9 cellular contexts compared by ENCODE assay signal in the genomic region with DNA sequence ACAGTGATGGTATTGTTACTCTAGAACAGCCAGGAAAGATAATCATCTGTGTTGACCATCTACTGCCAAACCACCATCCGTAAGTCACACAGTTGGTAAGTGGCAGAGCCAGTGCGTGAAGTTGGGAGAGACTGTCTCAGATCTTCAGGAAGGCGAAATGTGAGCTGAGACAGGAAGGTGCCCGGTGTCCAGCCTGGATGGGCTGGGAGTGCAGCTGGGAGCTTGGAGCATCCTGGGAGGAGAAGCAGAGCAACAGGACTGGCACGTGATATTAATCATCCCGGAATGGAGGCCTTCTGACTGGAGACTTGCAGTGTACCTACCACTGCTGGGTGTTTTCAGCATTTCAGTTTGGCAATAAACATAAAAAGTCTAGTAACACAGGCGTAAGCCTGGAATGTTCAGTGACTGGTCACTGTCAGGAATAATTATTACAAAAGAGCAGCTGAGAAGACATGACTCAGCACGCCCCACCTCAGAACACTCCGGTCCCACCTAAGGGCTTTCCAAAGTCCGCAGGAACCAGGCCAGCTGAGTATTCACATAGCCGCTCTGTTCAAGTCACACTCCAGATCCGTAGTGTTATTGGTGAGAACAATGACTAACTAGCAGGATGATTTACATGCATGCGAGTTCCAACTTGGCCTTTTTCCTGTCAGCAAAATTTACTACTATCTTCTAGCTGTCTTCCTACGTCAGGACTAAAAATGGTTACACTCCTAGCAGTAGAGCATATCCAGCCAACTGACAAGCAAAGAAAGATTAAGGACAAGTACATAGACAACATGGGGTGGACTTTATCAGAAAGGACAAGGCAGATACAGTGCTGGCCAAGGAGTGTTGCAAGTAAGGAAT. TPM values are rescaled to one million over a fixed set of nuclear protein-coding genes. Genes with fewer than 3 reads are reported as not detected.
DNase-seq lines count a peak whose midpoint lies in the region; ATAC-seq and TF ChIP-seq lines count a peak whose summit lies in the region.
"Had no signal": no experiment of that assay in that cellular context is flagged by ENCODE, and none has a peak within 500 bp of the region (broad histone marks: within the 10 kb centered on the region; RNA-seq: fewer than 3 reads in every experiment).

No MANE protein-coding gene starts in this region.

- TF ChIP-seq POLR2A in breast epithelium (IDR thresholded peaks at IDR 0.05) (peak; percentile 10), lower leg skin (IDR thresholded peaks at IDR 0.05) (no peak), transverse colon (IDR thresholded peaks at IDR 0.05) (peak; percentile 45)

- TF ChIP-seq CTCF in breast epithelium (IDR thresholded peaks at IDR 0.05) (peak in 1 of 3 donors; percentile 51), lower leg skin (IDR thresholded peaks at IDR 0.05) (no peak), transverse colon (IDR thresholded peaks at IDR 0.05) (peak in 1 of 5 experiments; percentile 30)

- ATAC-seq in HG03045 (IDR thresholded peaks at IDR 0.05; ENCODE audit: unreplicated experiment) (no peak), HG02970 (IDR thresholded peaks at IDR 0.05; ENCODE audit: low FRiP score, unreplicated experiment) (no peak), HG03442 (IDR thresholded peaks at IDR 0.05; ENCODE audit: unreplicated experiment) (no peak)

- in situ Hi-C loops in transverse colon (cut with MboI; ENCODE audit: low pct_ligation_motif_present in 1 of 4, low pct_unique_long_range_greater_than_20kb in 1 of 4, low sequenced_read_pairs in 3 of 4) = no loop called here

- peaks cover 0 to 5% of the 10 kb centered on the region in 2 donors for H3K4me1 ChIP-seq in breast epithelium
- peaks cover 12 to 41% (median 19%) of the 10 kb centered on the region in 4 donors for H3K4me1 ChIP-seq in transverse colon

- H3K27ac ChIP-seq in breast epithelium = peak overlapping the region; percentile 93 to 97
- peak overlapping the region; percentile 85 to 90 (median 88) for H3K27ac ChIP-seq in transverse colon

- H3K9me3 ChIP-seq in breast epithelium (peaks cover 0 to 13% of the 10 kb centered on the region in 2 donors), transverse colon (peaks cover 0 to 8% of the 10 kb centered on the region in 2 donors)

- WGBS in lower leg skin, 2 donors = 18 to 27% methylated on average over 14 of the region's 14 CpGs
- WGBS in transverse colon (ENCODE audit: low coverage in 1 of 2), 2 donors = 34 to 36% methylated on average over 5 to 14 of the region's 14 CpGs

- no peaks in the 10 kb centered on the region for H3K27me3 ChIP-seq in breast epithelium
- H3K27me3 ChIP-seq in transverse colon = no peaks in the 10 kb centered on the region
- H3K27me3 ChIP-seq: BLaER1 treated with 17β-estradiol and CSF1 and Interleukin-3, amounts not matched to agents 10 nM and 100 nM had no signal

- DNase-seq in NCI-H2196 (lab: John Stamatoyannopoulos, UW; ENCODE audit: unreplicated experiment) (peak; percentile 12), NCI-H2196 treated with DMSO at 0.1 percent for 48 hours (lab: John Stamatoyannopoulos, UW; ENCODE audit: unreplicated experiment) (no peak), breast epithelium (ENCODE audit: low spot score in 2 of 2) (peak; percentile 70 to 93), lower leg skin (ENCODE audit: low spot score in 2 of 2) (peak; percentile 94 to 95), transverse colon (peak; percentile 91)

- H3K36me3 ChIP-seq in breast epithelium = no peaks in the 10 kb centered on the region
- H3K36me3 ChIP-seq in transverse colon = no peaks in the 10 kb centered on the region
- H3K36me3 ChIP-seq: BLaER1 treated with 17β-estradiol and CSF1 and Interleukin-3, amounts not matched to agents 10 nM and 100 nM had no signal

- H3K4me3 ChIP-seq in breast epithelium = peak overlapping the region in 2 of 3 donors; percentile 11 to 54
- H3K4me3 ChIP-seq in lower leg skin (ENCODE audit: low read depth, poor library complexity, severe bottlenecking) = no peak overlapping the region
- peak overlapping the region in 1 of 4 donors; percentile 24 for H3K4me3 ChIP-seq in transverse colon
- H3K4me3 ChIP-seq: BLaER1 treated with 17β-estradiol and CSF1 and Interleukin-3, amounts not matched to agents 10 nM and 100 nM had no signal

- intact Hi-C loops in breast epithelium (cut with DNase I; ENCODE audit: low total_unique reads) = loop anchor here (10.0 kb wide), 1 partner anchor 49 kb away; the partner anchor contains the start of gene PNRC1
- intact Hi-C loops in lower leg skin (cut with DNase I; ENCODE audit: low total_unique reads) = no loop called here
- intact Hi-C loops in transverse colon (cut with DNase I; ENCODE audit: low total_unique reads) = loop anchor here (5.0 kb wide), 2 partner anchors 47 to 112 kb away; partner anchors contain the start of genes PM20D2 and PNRC1

- peak; percentile 99 for TF ChIP-seq EP300 in transverse colon (IDR thresholded peaks at IDR 0.05; ENCODE audit: low read depth)

RNA-seq across cellular contexts. Expression of gene PNRC1, which starts 45.1 kb away (rescaled TPM):
- total RNA-seq in breast epithelium = 100 to 1,000 TPM; 221 to 290 (median 230) TPM
- 100 to 1,000 TPM; 197 to 362 (median 260) TPM for total RNA-seq in lower leg skin
- 100 to 1,000 TPM in 3 of 4 donors, 10 to 100 TPM in 1; 99.1 to 281 (median 157) TPM for total RNA-seq in transverse colon

Comparison
In these comparisons a context has a peak if more than half of its experiments do, and no peak if none do; other contexts are left out.
1. POLR2A ChIP-seq: peak in breast epithelium (single experiment) and transverse colon (single experiment); none in lower leg skin (0 of 2).